ENCODE assay signal across 9 cellular contexts in genomic region chr6:158707120-158707519, GRCh38. TPM values are rescaled to one million over a fixed set of nuclear protein-coding genes. Genes with fewer than 3 reads are reported as not detected.
DNase-seq lines count a peak whose midpoint lies in the region; ATAC-seq and TF ChIP-seq lines count a peak whose summit lies in the region.
"Had no signal": no experiment of that assay in that cellular context is flagged by ENCODE, and none has a peak within 500 bp of the region (broad histone marks: within the 10 kb centered on the region; RNA-seq: fewer than 3 reads in every experiment).

No MANE protein-coding gene starts in this region.

- H3K27me3 Mint-ChIP-seq in activated CD4-positive, alpha-beta T cell treated with anti-CD3 and anti-CD28 coated beads, Interleukin-2, amount 10 ng/mL, durations not matched to agents 7 days and 5 days: no peaks in the 10 kb centered on the region
- H3K27me3 Mint-ChIP-seq: activated naive CD8-positive, alpha-beta T cell treated with anti-CD3 and anti-CD28 coated beads for 36 hours had no signal

- H3K4me1 ChIP-seq in liver (ENCODE audit: control insufficient read depth in 4 of 4, insufficient read depth in 4 of 4, low read length in 3 of 4) (peaks cover 0 to 6% (median 2%) of the 10 kb centered on the region in 4 donors), uterus (peaks cover 4 to 9% of the 10 kb centered on the region in 2 donors)

- peaks cover 24% of the 10 kb centered on the region for H3K36me3 Mint-ChIP-seq in activated CD4-positive, alpha-beta T cell treated with anti-CD3 and anti-CD28 coated beads, Interleukin-2, amount 10 ng/mL, durations not matched to agents 7 days and 5 days (ENCODE audit: low read depth)

- no peak overlapping the region for H3K27ac Mint-ChIP-seq in activated CD4-positive, alpha-beta T cell treated with anti-CD3 and anti-CD28 coated beads, Interleukin-2, amount 10 ng/mL, durations not matched to agents 7 days and 5 days
- H3K27ac Mint-ChIP-seq: activated naive CD8-positive, alpha-beta T cell treated with anti-CD3 and anti-CD28 coated beads for 36 hours had no signal

- CTCF ChIA-PET in activated CD4-positive, alpha-beta T cell treated with anti-CD3 and anti-CD28 coated beads, Interleukin-2, amount 10 ng/mL, durations not matched to agents 7 days and 5 days (lab: Charles Lee): interaction anchor here (0.6 to 1.5 kb wide), 5 partner anchors 10 to 265 kb away, joined by 3 to 5 read pairs (median 4); no protein-coding TSS in a partner anchor

- TF ChIP-seq CTCF in choroid plexus epithelial cell (conservative IDR thresholded peaks at IDR 0.05; ENCODE audit: low read depth, low read length) (peak; percentile 8), liver (IDR thresholded peaks at IDR 0.05; ENCODE audit: low read depth, low read length, missing input control) (no peak), uterus (IDR thresholded peaks at IDR 0.05) (no peak)

- TF ChIP-seq POLR2A in uterus (IDR thresholded peaks at IDR 0.05): no peak

- H3K9ac ChIP-seq in liver (ENCODE audit: low read depth in 1 of 2, low read length in 2 of 2): no peak overlapping the region

- H3K27ac ChIP-seq in liver (ENCODE audit: low read depth in 1 of 2, low read length in 2 of 2) (no peak overlapping the region), uterus (peak overlapping the region; percentile 63 to 75)

- H3K4me3 Mint-ChIP-seq in activated CD4-positive, alpha-beta T cell treated with anti-CD3 and anti-CD28 coated beads, Interleukin-2, amount 10 ng/mL, durations not matched to agents 7 days and 5 days: no peak overlapping the region
- H3K4me3 Mint-ChIP-seq: activated naive CD8-positive, alpha-beta T cell treated with anti-CD3 and anti-CD28 coated beads for 36 hours had no signal

- peak; percentile 5 for DNase-seq in DMS53 (lab: John Stamatoyannopoulos, UW)
- no peak for DNase-seq in DMS53 treated with DMSO at 0.1 percent for 48 hours (lab: John Stamatoyannopoulos, UW; ENCODE audit: unreplicated experiment)
- peak; percentile 71 for DNase-seq in choroid plexus epithelial cell (ENCODE audit: low read depth)
- DNase-seq in uterus: peak in 1 of 2 donors; percentile 41
- no peak for DNase-seq in stimulated activated CD4-positive, alpha-beta T cell treated with anti-CD3 and anti-CD28 coated beads, Interleukin-12 subunit alpha, Interleukin-12 subunit beta, amount 100 ng/mL, for 4 hours
- no peak for DNase-seq in activated CD4-positive, alpha-beta T cell treated with anti-CD3 and anti-CD28 coated beads, Interleukin-2, amount 10 ng/mL, durations not matched to agents 7 days and 5 days
- DNase-seq: activated naive CD8-positive, alpha-beta T cell treated with anti-CD3 and anti-CD28 coated beads for 36 hours had no signal

- POLR2A ChIA-PET in activated CD4-positive, alpha-beta T cell treated with anti-CD3 and anti-CD28 coated beads, Interleukin-2, amount 10 ng/mL, durations not matched to agents 7 days and 5 days (lab: Charles Lee): no interaction called here

- no peak for ATAC-seq in GM21576 (IDR thresholded peaks at IDR 0.05; ENCODE audit: unreplicated experiment)

- H3K9me3 Mint-ChIP-seq in activated CD4-positive, alpha-beta T cell treated with anti-CD3 and anti-CD28 coated beads, Interleukin-2, amount 10 ng/mL, durations not matched to agents 7 days and 5 days: no peaks in the 10 kb centered on the region
- H3K9me3 Mint-ChIP-seq: activated naive CD8-positive, alpha-beta T cell treated with anti-CD3 and anti-CD28 coated beads for 36 hours had no signal

- intact Hi-C loops in uterus (cut with DNase I; ENCODE audit: low total_unique reads): no loop called here

- 65% methylated on average over 5 of the region's 5 CpGs for WGBS in liver

- H3K27me3 ChIP-seq in liver (ENCODE audit: control insufficient read depth in 4 of 4, insufficient read depth in 4 of 4, low read length in 3 of 4) (no peaks in the 10 kb centered on the region), uterus (no peaks in the 10 kb centered on the region)

- H3K4me3 ChIP-seq in choroid plexus epithelial cell (ENCODE audit: low read depth, low read length) (no peak overlapping the region), liver (ENCODE audit: low read depth in 1 of 3, low read length in 3 of 3) (no peak overlapping the region), uterus (no peak overlapping the region)

- no peak for TF ChIP-seq RAD21 in liver (IDR thresholded peaks at IDR 0.05)

- H3K9me3 ChIP-seq in liver (ENCODE audit: control insufficient read depth in 4 of 4, low read length in 3 of 4) (no peaks in the 10 kb centered on the region), uterus (no peaks in the 10 kb centered on the region)

- peaks cover 18% of the 10 kb centered on the region for H3K4me1 Mint-ChIP-seq in activated CD4-positive, alpha-beta T cell treated with anti-CD3 and anti-CD28 coated beads, Interleukin-2, amount 10 ng/mL, durations not matched to agents 7 days and 5 days

- H3K36me3 ChIP-seq in liver (ENCODE audit: control insufficient read depth in 4 of 4, insufficient read depth in 3 of 4, low read depth in 1 of 4, low read length in 3 of 4) (no peaks in the 10 kb centered on the region), uterus (no peaks in the 10 kb centered on the region)

TF ChIP-seq in liver, 16 proteins besides CTCF, POLR2A, EP300 and RAD21:
- TF ChIP-seq YY1 (IDR thresholded peaks at IDR 0.05) (no peak), NR2F2 (IDR thresholded peaks at IDR 0.05) (peak; percentile 10)

RNA-seq across cellular contexts. Expression of gene SYTL3, which starts 57.3 kb away (rescaled TPM):
- 1 to 10 TPM in 1 of 2 donors, under 1 TPM in 1; 0.28 to 1.7 TPM for total RNA-seq in liver
- polyA plus RNA-seq in liver: under 1 TPM; 0.40 to 0.62 TPM
- total RNA-seq in uterus: 10 to 100 TPM in 1 of 4 donors, 1 to 10 TPM in 2, under 1 TPM in 1; 0.51 to 12.4 (median 3.3) TPM
- total RNA-seq in activated CD4-positive, alpha-beta T cell treated with anti-CD3 and anti-CD28 coated beads, Interleukin-2, amount 10 ng/mL, durations not matched to agents 7 days and 5 days: 10 to 100 TPM; 25.8 to 26.9 TPM

Comparison
In these comparisons a context has a peak if more than half of its experiments do, and no peak if none do; other contexts are left out.
1. DNase-seq: peak in DMS53 (single experiment) and choroid plexus epithelial cell (single experiment); none in DMS53 treated with DMSO at 0.1 percent for 48 hours (single experiment), stimulated activated CD4-positive, alpha-beta T cell treated with anti-CD3 and anti-CD28 coated beads, Interleukin-12 subunit alpha, Interleukin-12 subunit beta, amount 100 ng/mL, for 4 hours (single experiment) and activated CD4-positive, alpha-beta T cell treated with anti-CD3 and anti-CD28 coated beads, Interleukin-2, amount 10 ng/mL, durations not matched to agents 7 days and 5 days (single experiment).
2. H3K27ac ChIP-seq: peak in uterus (2 of 2); none in liver (0 of 2).